14 cellular contexts compared by ENCODE assay signal in genomic region chr2:9236867-9237266, GRCh38. TPM values are rescaled to one million over a fixed set of nuclear protein-coding genes. Genes with fewer than 3 reads are reported as not detected.
DNase-seq lines count a peak whose midpoint lies in the region; ATAC-seq and TF ChIP-seq lines count a peak whose summit lies in the region.
"Had no signal": no experiment of that assay in that cellular context is flagged by ENCODE, and none has a peak within 500 bp of the region (broad histone marks: within the 10 kb centered on the region; RNA-seq: fewer than 3 reads in every experiment).

No MANE protein-coding gene starts in this region.

- H3K27ac ChIP-seq in ascending aorta (peak overlapping the region; percentile 92 to 97), heart left ventricle (peak overlapping the region; percentile 11 to 87 (median 75)), osteoblast (ENCODE audit: low read depth, low read length) (peak overlapping the region; percentile 96), uterus (peak overlapping the region; percentile 83 to 88), Karpas-422 (ENCODE audit: low read length) (no peak overlapping the region)
- H3K27ac ChIP-seq: body of pancreas had no signal

- H3K27me3 ChIP-seq in ascending aorta, result no peaks in the 10 kb centered on the region
- H3K27me3 ChIP-seq in heart left ventricle, result no peaks in the 10 kb centered on the region
- no peaks in the 10 kb centered on the region for H3K27me3 ChIP-seq in osteoblast (ENCODE audit: insufficient read depth, low read length)
- no peaks in the 10 kb centered on the region for H3K27me3 ChIP-seq in uterus
- H3K27me3 ChIP-seq in Karpas-422 (ENCODE audit: low read length), result no peaks in the 10 kb centered on the region
- H3K27me3 ChIP-seq: body of pancreas had no signal

- 34 to 53% (median 50%) methylated on average over 6 of the region's 6 CpGs for WGBS in heart left ventricle, 4 donors

- TF ChIP-seq POLR2A in heart left ventricle (IDR thresholded peaks at IDR 0.05), result no peak
- no peak for TF ChIP-seq POLR2A in uterus (IDR thresholded peaks at IDR 0.05)

- H3K4me3 ChIP-seq in ascending aorta (peak overlapping the region in 1 of 2 donors; percentile 9), heart left ventricle (peak overlapping the region in 2 of 12 donors; percentile 6 to 14), osteoblast (ENCODE audit: insufficient read depth, low read length) (no peak overlapping the region), uterus (no peak overlapping the region), Karpas-422 (ENCODE audit: low read length) (no peak overlapping the region)
- H3K4me3 ChIP-seq: body of pancreas had no signal

- H3K4me1 ChIP-seq in ascending aorta (peaks cover 26 to 88% of the 10 kb centered on the region in 2 donors), heart left ventricle (peaks cover 19 to 98% (median 76%) of the 10 kb centered on the region in 12 donors), osteoblast (ENCODE audit: insufficient read depth, low read length) (peaks cover 63% of the 10 kb centered on the region), uterus (peaks cover 13 to 21% of the 10 kb centered on the region in 2 donors), Karpas-422 (ENCODE audit: low read length) (no peaks in the 10 kb centered on the region)

- H3K9ac ChIP-seq in Karpas-422 (ENCODE audit: low read length), result no peak overlapping the region

- H3K9me2 ChIP-seq in Karpas-422 (replicated peaks; ENCODE audit: insufficient read depth, low read length), result no peaks in the 10 kb centered on the region

- TF ChIP-seq CTCF in ascending aorta (IDR thresholded peaks at IDR 0.05), result no peak
- no peak for TF ChIP-seq CTCF in heart left ventricle (IDR thresholded peaks at IDR 0.05)
- TF ChIP-seq CTCF in osteoblast (IDR thresholded peaks at IDR 0.05; ENCODE audit: extremely low read depth, low read depth, low read length), result no peak
- no peak for TF ChIP-seq CTCF in uterus (IDR thresholded peaks at IDR 0.05)

- H3K79me2 ChIP-seq in osteoblast (ENCODE audit: insufficient read depth, low read length) (peaks cover 96% of the 10 kb centered on the region), Karpas-422 (ENCODE audit: low read length) (no peaks in the 10 kb centered on the region)

- H3K4me2 ChIP-seq in osteoblast (ENCODE audit: insufficient read depth, low read length) (peak overlapping the region; percentile 22), Karpas-422 (ENCODE audit: low read depth, low read length, poor library complexity, severe bottlenecking) (no peak overlapping the region)

- DNase-seq in ascending aorta (ENCODE audit: low spot score in 2 of 2) (peak in 1 of 2 donors; percentile 67), heart left ventricle (peak in 3 of 5 donors; percentile 54 to 68 (median 55)), osteoblast (ENCODE audit: insufficient read length, low spot score, missing footprints) (no peak), uterus (peak in 1 of 2 donors; percentile 28), Karpas-422 (no peak)
- DNase-seq: activated CD4-positive, alpha-beta T cell treated with anti-CD3 and anti-CD28 coated beads for 4 hours; activated T-cell treated with anti-CD3 and anti-CD28 coated beads, Interleukin-2, amount 50 U/mL, for 48 hours; body of pancreas; KBM-7; NCI-H2029; NCI-H774; stimulated activated CD4-positive, alpha-beta T cell treated with anti-CD3 and anti-CD28 coated beads, Interleukin-4, amount 100 ng/mL, for 4 hours had no signal

- peak; percentile 31 to 52 (median 39) for ATAC-seq in heart left ventricle
- no peak for ATAC-seq in HG03135 (IDR thresholded peaks at IDR 0.05; ENCODE audit: unreplicated experiment)
- no peak for ATAC-seq in HG02588 (IDR thresholded peaks at IDR 0.05; ENCODE audit: unreplicated experiment)
- ATAC-seq: body of pancreas had no signal

- no peaks in the 10 kb centered on the region for H3K36me3 ChIP-seq in ascending aorta
- no peaks in the 10 kb centered on the region for H3K36me3 ChIP-seq in heart left ventricle
- peaks cover 5% of the 10 kb centered on the region for H3K36me3 ChIP-seq in osteoblast (ENCODE audit: insufficient read depth, low read length)
- H3K36me3 ChIP-seq in uterus, result no peaks in the 10 kb centered on the region
- H3K36me3 ChIP-seq in Karpas-422 (ENCODE audit: insufficient read depth, low read length), result no peaks in the 10 kb centered on the region

- intact Hi-C loops in ascending aorta (cut with DNase I) (loop anchor here (1.0 to 10.0 kb wide), 2 partner anchors 31 to 92 kb away; partner anchors contain the start of gene ASAP2), heart left ventricle (cut with DNase I) (no loop called here), uterus (cut with DNase I; ENCODE audit: low total_unique reads) (no loop called here)

- H3K9me3 ChIP-seq in ascending aorta, result no peaks in the 10 kb centered on the region
- H3K9me3 ChIP-seq in heart left ventricle, result no peaks in the 10 kb centered on the region
- H3K9me3 ChIP-seq in osteoblast (ENCODE audit: low read depth, low read length), result no peaks in the 10 kb centered on the region
- no peaks in the 10 kb centered on the region for H3K9me3 ChIP-seq in uterus
- no peaks in the 10 kb centered on the region for H3K9me3 ChIP-seq in Karpas-422 (ENCODE audit: low read length)
- H3K9me3 ChIP-seq: body of pancreas had no signal

- peak overlapping the region; percentile 21 for H2AFZ ChIP-seq in osteoblast (ENCODE audit: low read length)
- H2AFZ ChIP-seq in Karpas-422 (ENCODE audit: low read length), result no peak overlapping the region

- H4K20me1 ChIP-seq in osteoblast (ENCODE audit: insufficient read depth, low read length) (no peaks in the 10 kb centered on the region), Karpas-422 (ENCODE audit: insufficient read depth, low read depth, low read length) (no peaks in the 10 kb centered on the region)

RNA-seq across cellular contexts. Expression of gene ASAP2, which starts 30.3 kb away (rescaled TPM):
- total RNA-seq in ascending aorta (56.9 TPM), heart left ventricle (10 to 100 TPM in 7 of 9 donors, 1 to 10 TPM in 2; 7.4 to 17.0 (median 12.9) TPM), osteoblast (56.0 and 66.2 TPM in 2 replicates), uterus (10 to 100 TPM; 24.3 to 55.5 (median 31.3) TPM)
- 1 to 10 TPM; 6.7 to 8.0 TPM for polyA plus RNA-seq in heart left ventricle
- total RNA-seq in Karpas-422 (2014; rRNA removed; shearing (Covaris generic); ENCODE audit: low replicate concordance), result not detected in 2 replicates

Comparison
In these comparisons a context has a peak if more than half of its experiments do, and no peak if none do; other contexts are left out.
1. DNase-seq: peak in heart left ventricle (3 of 5); none in osteoblast (single experiment) and Karpas-422 (single experiment).
2. ATAC-seq: peak in heart left ventricle (4 of 4); none in HG03135 (single experiment) and HG02588 (single experiment).